In the genomic region with DNA sequence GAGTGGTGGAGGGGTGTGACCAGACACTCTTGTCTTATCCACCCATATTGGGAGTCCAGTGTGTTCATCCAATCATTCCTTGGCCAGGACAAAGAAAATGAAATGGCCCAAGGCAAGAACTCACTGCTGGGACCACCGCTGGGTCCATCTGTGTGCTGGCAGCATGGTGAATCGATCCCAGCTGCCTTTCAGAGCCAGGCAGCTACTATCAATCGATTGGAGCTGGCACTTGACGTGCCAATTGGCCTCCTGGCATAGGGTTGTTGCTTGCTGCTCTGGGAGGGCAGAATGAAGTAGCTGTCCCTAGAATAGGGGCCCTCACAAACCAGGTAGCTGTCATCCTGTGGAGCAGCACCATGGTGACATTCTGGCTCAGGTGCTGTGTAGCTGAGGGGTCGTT, we compare ENCODE assay signal across 1 cellular context.
TF ChIP-seq lines count a peak whose summit lies in the region.

No MANE protein-coding gene starts in this region.

TF ChIP-seq in SK-N-SH treated with all-trans-retinoic acid at 6 μM for 48 hours, 23 proteins besides CTCF, POLR2A, EP300 and RAD21 (continued from another document):
- TF ChIP-seq ZNF70 (CRISPR knock-in tag; IDR thresholded peaks at IDR 0.05), result no peak
- TF ChIP-seq ZC3H10 (CRISPR knock-in tag; IDR thresholded peaks at IDR 0.05), result no peak
- TF ChIP-seq, protein P1, sequence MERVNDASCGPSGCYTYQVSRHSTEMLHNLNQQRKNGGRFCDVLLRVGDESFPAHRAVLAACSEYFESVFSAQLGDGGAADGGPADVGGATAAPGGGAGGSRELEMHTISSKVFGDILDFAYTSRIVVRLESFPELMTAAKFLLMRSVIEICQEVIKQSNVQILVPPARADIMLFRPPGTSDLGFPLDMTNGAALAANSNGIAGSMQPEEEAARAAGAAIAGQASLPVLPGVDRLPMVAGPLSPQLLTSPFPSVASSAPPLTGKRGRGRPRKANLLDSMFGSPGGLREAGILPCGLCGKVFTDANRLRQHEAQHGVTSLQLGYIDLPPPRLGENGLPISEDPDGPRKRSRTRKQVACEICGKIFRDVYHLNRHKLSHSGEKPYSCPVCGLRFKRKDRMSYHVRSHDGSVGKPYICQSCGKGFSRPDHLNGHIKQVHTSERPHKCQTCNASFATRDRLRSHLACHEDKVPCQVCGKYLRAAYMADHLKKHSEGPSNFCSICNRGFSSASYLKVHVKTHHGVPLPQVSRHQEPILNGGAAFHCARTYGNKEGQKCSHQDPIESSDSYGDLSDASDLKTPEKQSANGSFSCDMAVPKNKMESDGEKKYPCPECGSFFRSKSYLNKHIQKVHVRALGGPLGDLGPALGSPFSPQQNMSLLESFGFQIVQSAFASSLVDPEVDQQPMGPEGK (CRISPR knock-in tag; IDR thresholded peaks at IDR 0.05; ENCODE audit: borderline replicate concordance), result no peak
- TF ChIP-seq GLIS3 (CRISPR knock-in tag; IDR thresholded peaks at IDR 0.05), result no peak
- no peak for TF ChIP-seq ZNF565 (CRISPR knock-in tag; conservative IDR thresholded peaks at IDR 0.05; ENCODE audit: low read depth)
- TF ChIP-seq ESRRG (CRISPR knock-in tag; IDR thresholded peaks at IDR 0.05), result no peak
- TF ChIP-seq PPARA (CRISPR knock-in tag; IDR thresholded peaks at IDR 0.05; ENCODE audit: borderline replicate concordance), result no peak
- TF ChIP-seq, protein P2, sequence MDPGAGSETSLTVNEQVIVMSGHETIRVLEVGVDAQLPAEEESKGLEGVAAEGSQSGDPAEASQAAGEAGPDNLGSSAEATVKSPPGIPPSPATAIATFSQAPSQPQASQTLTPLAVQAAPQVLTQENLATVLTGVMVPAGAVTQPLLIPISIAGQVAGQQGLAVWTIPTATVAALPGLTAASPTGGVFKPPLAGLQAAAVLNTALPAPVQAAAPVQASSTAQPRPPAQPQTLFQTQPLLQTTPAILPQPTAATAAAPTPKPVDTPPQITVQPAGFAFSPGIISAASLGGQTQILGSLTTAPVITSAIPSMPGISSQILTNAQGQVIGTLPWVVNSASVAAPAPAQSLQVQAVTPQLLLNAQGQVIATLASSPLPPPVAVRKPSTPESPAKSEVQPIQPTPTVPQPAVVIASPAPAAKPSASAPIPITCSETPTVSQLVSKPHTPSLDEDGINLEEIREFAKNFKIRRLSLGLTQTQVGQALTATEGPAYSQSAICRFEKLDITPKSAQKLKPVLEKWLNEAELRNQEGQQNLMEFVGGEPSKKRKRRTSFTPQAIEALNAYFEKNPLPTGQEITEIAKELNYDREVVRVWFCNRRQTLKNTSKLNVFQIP (CRISPR knock-in tag; IDR thresholded peaks at IDR 0.05; ENCODE audit: borderline replicate concordance, low read depth), result no peak
